Comparison of ENCODE assay signal across 29 cellular contexts in the genomic region with DNA sequence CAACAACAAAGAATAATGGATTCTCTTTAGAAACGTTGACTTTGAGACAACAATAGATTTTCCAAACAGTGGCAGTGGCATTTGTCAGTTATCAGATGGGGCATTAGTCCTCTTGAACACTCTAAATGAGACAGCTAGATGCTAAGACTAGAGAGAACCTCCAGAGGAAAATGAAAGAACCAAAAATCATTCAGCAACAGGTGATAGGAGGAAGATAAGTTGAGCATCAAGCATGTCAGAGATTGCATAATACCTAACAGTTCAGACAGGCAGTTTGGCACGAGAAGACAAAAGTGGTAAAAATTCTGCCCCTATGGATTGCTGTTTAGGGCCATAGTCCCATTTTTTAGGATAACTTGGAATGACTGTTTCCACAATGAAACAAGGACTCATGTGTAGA.
"Had no signal": no experiment of that assay in that cellular context is flagged by ENCODE, and none has a peak within 500 bp of the region (broad histone marks: within the 10 kb centered on the region; RNA-seq: fewer than 3 reads in every experiment).

No MANE protein-coding gene starts in this region.

- H3K9me3 ChIP-seq: gastrocnemius medialis had no signal

- DNase-seq: activated B cell treated with CpG ODN at 0.5 μM for 24 hours; activated CD4-positive, alpha-beta T cell treated with anti-CD3 and anti-CD28 coated beads for 48 hours; activated CD4-positive, alpha-beta T cell treated with anti-CD3 and anti-CD28 coated beads, Interleukin-2, amount 50 U/mL, for 1 hour; activated CD4-positive, alpha-beta T cell treated with anti-CD3 and anti-CD28 coated beads, Interleukin-2, amount 50 U/mL, for 48 hours; activated CD8-positive, alpha-beta memory T cell treated with anti-CD3 and anti-CD28 coated beads for 24 hours; activated CD8-positive, alpha-beta T cell treated with anti-CD3 and anti-CD28 coated beads for 36 hours; activated effector memory CD4-positive, alpha-beta T cell treated with Interleukin-2 at 50 U/mL for 16 hours; activated gamma-delta T cell treated with Interleukin-2 at 50 U/mL for 16 hours; activated naive CD4-positive, alpha-beta T cell treated with anti-CD3 and anti-CD28 coated beads, Interleukin-2, amount 50 U/mL, for 16 hours; activated naive CD4-positive, alpha-beta T cell treated with Interleukin-2 at 50 U/mL for 16 hours; activated T-cell treated with anti-CD3 and anti-CD28 coated beads, Interleukin-2, amount 50 U/mL, for 4 hours; amniotic stem cell; anterior cingulate cortex; brain microvascular endothelial cell; effector CD4-positive, alpha-beta T cell; effector memory CD8-positive, alpha-beta T cell; erythroblast; foreskin keratinocyte; gastrocnemius medialis; glutamatergic neuron; heart left ventricle; T1000; WERI-Rb-1 had no signal

- H3K27ac ChIP-seq: brain microvascular endothelial cell, coronary artery, esophagus muscularis mucosa, foreskin keratinocyte, gastrocnemius medialis, heart left ventricle, WERI-Rb-1 had no signal

- H3K4me3 ChIP-seq: coronary artery, esophagus muscularis mucosa, gastrocnemius medialis, heart left ventricle had no signal

- FAIRE-seq: astrocyte, bronchial epithelial cell had no signal

- H3K4me1 ChIP-seq: esophagus muscularis mucosa, foreskin keratinocyte, gastrocnemius medialis, heart left ventricle had no signal

- H3K36me3 ChIP-seq: brain microvascular endothelial cell, esophagus muscularis mucosa, gastrocnemius medialis, heart left ventricle, WERI-Rb-1 had no signal

- ATAC-seq: activated CD4-positive, CD25-positive, alpha-beta regulatory T cell treated with anti-CD3 and anti-CD28 coated beads, Interleukin-2, amount 50 U/mL, for 24 hours; activated CD8-positive, alpha-beta T cell treated with anti-CD3 and anti-CD28 coated beads for 36 hours; activated T-cell treated with anti-CD3 and anti-CD28 coated beads, Interleukin-2, amount 50 U/mL, for 4 hours; activated T-helper 17 cell treated with anti-CD3 and anti-CD28 coated beads, Interleukin-2, amount 50 U/mL, for 72 hours; effector memory CD8-positive, alpha-beta T cell; foreskin keratinocyte; gastrocnemius medialis; heart left ventricle had no signal

- H3K27me3 ChIP-seq: brain microvascular endothelial cell, esophagus muscularis mucosa, foreskin keratinocyte, gastrocnemius medialis, heart left ventricle had no signal
